Comparison of ENCODE assay signal across 15 cellular contexts in the genomic region with DNA sequence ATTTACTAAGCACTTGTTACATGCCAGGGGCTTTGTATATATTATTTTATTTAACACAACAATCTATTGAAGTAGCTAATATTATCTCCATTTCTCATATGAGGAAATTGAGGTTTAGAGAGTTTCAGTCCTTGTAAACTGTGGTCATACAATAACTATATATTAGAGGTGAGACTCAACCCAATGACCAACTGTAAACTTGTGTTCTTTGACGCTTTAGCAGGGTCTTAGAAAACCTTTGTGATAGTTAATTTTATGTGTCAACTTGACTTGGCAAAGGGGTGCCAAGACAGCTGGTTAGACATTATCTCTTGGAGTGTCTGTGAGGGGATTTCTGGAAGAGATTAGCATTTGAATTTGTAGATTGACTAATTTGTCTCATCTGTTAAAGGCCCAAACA.
A peak's percentile ranks its signal among the peaks of the same experiment; 100 is the strongest.
DNase-seq lines count a peak whose midpoint lies in the region; ATAC-seq and TF ChIP-seq lines count a peak whose summit lies in the region.
"Had no signal": no experiment of that assay in that cellular context is flagged by ENCODE, and none has a peak within 500 bp of the region (broad histone marks: within the 10 kb centered on the region; RNA-seq: fewer than 3 reads in every experiment).

No MANE protein-coding gene starts in this region.

- peaks cover 2% of the 10 kb centered on the region for H3K36me3 Mint-ChIP-seq in natural killer cell
- H3K36me3 Mint-ChIP-seq in activated CD4-positive, alpha-beta T cell treated with anti-CD3 and anti-CD28 coated beads for 36 hours (ENCODE audit: low read depth), result no peaks in the 10 kb centered on the region

- peak; percentile 5 to 69 for DNase-seq in NCI-H524 (lab: John Stamatoyannopoulos, UW)
- no peak for DNase-seq in NCI-H524 treated with DMSO at 0.1 percent for 48 hours (lab: John Stamatoyannopoulos, UW)
- no peak for DNase-seq in natural killer cell
- no peak for DNase-seq in activated CD4-positive, alpha-beta T cell treated with anti-CD3 and anti-CD28 coated beads for 36 hours
- no peak for DNase-seq in GM19238 (ENCODE audit: insufficient read length, low spot score)
- no peak for DNase-seq in left cardiac atrium
- DNase-seq: activated B cell treated with CpG ODN at 0.5 μM for 24 hours; activated naive CD4-positive, alpha-beta T cell treated with anti-CD3 and anti-CD28 coated beads for 36 hours; DMS53; kidney glomerular epithelial cell; NCI-H2029 treated with DMSO at 0.1 percent for 48 hours; stimulated activated naive CD8-positive, alpha-beta T cell treated with anti-CD3 and anti-CD28 coated beads, Interleukin-15, amount 100 ng/mL, for 72 hours had no signal

- no peaks in the 10 kb centered on the region for H3K27me3 Mint-ChIP-seq in natural killer cell (ENCODE audit: low read depth in 2 of 2)
- H3K27me3 Mint-ChIP-seq in activated CD4-positive, alpha-beta T cell treated with anti-CD3 and anti-CD28 coated beads for 36 hours, result no peaks in the 10 kb centered on the region
- H3K27me3 Mint-ChIP-seq: activated B cell treated with CpG ODN at 0.5 μM for 24 hours; stimulated activated naive CD8-positive, alpha-beta T cell treated with anti-CD3 and anti-CD28 coated beads, Interleukin-15, amount 100 ng/mL, for 72 hours had no signal

- H3K9me3 Mint-ChIP-seq in natural killer cell, result peaks cover 2% of the 10 kb centered on the region in 2 donors
- H3K9me3 Mint-ChIP-seq in activated CD4-positive, alpha-beta T cell treated with anti-CD3 and anti-CD28 coated beads for 36 hours (ENCODE audit: low read depth), result peaks cover 5% of the 10 kb centered on the region

- H3K27ac Mint-ChIP-seq in natural killer cell, result peak overlapping the region; percentile 47 to 84
- no peak overlapping the region for H3K27ac Mint-ChIP-seq in activated CD4-positive, alpha-beta T cell treated with anti-CD3 and anti-CD28 coated beads for 36 hours
- H3K27ac Mint-ChIP-seq: activated B cell treated with CpG ODN at 0.5 μM for 24 hours; activated naive CD4-positive, alpha-beta T cell treated with anti-CD3 and anti-CD28 coated beads for 36 hours had no signal

- peak overlapping the region; percentile 17 for H3K4me3 Mint-ChIP-seq in natural killer cell
- H3K4me3 Mint-ChIP-seq in activated CD4-positive, alpha-beta T cell treated with anti-CD3 and anti-CD28 coated beads for 36 hours, result no peak overlapping the region
- H3K4me3 Mint-ChIP-seq: activated B cell treated with CpG ODN at 0.5 μM for 24 hours; activated naive CD4-positive, alpha-beta T cell treated with anti-CD3 and anti-CD28 coated beads for 36 hours had no signal

- no peak for TF ChIP-seq CTCF in natural killer cell (IDR thresholded peaks at IDR 0.05)

- CTCF ChIA-PET in activated CD4-positive, alpha-beta T cell treated with anti-CD3 and anti-CD28 coated beads for 36 hours (lab: Charles Lee), result no interaction called here

- peaks cover 40% of the 10 kb centered on the region in 2 donors for H3K4me1 Mint-ChIP-seq in natural killer cell
- peaks cover 6% of the 10 kb centered on the region for H3K4me1 Mint-ChIP-seq in activated CD4-positive, alpha-beta T cell treated with anti-CD3 and anti-CD28 coated beads for 36 hours

- intact Hi-C loops in natural killer cell (cut with micrococcal nuclease) (loop anchor here (5.0 kb wide), 1 partner anchor 34 kb away; no protein-coding TSS in a partner anchor), left cardiac atrium (cut with DNase I) (no loop called here)
- intact Hi-C loops in activated CD4-positive, alpha-beta T cell treated with anti-CD3 and anti-CD28 coated beads for 36 hours (cut with DNase I, micrococcal nuclease), result no loop called here

- ATAC-seq in GM21619 (IDR thresholded peaks at IDR 0.05; ENCODE audit: unreplicated experiment) (peak; percentile 66), HG03135 (IDR thresholded peaks at IDR 0.05; ENCODE audit: unreplicated experiment) (peak; percentile 78), natural killer cell (peak in 2 of 3 donors; percentile 57 to 64), left cardiac atrium (no peak)
- no peak for ATAC-seq in activated CD4-positive, alpha-beta T cell treated with anti-CD3 and anti-CD28 coated beads for 36 hours
- ATAC-seq: Panc1 had no signal

- POLR2A ChIA-PET in activated CD4-positive, alpha-beta T cell treated with anti-CD3 and anti-CD28 coated beads for 36 hours (lab: Charles Lee), result interaction anchor here (0.6 kb wide), 1 partner anchor 303 kb away, joined by 3 read pairs; no protein-coding TSS in a partner anchor

Comparison
In these comparisons a context has a peak if more than half of its experiments do, and no peak if none do; other contexts are left out.
1. DNase-seq: peak in NCI-H524 (2 of 2); none in NCI-H524 treated with DMSO at 0.1 percent for 48 hours (single experiment), natural killer cell (single experiment), activated CD4-positive, alpha-beta T cell treated with anti-CD3 and anti-CD28 coated beads for 36 hours (single experiment), GM19238 (single experiment) and left cardiac atrium (single experiment).
2. ATAC-seq: peak in GM21619 (single experiment), HG03135 (single experiment) and natural killer cell (2 of 3); none in activated CD4-positive, alpha-beta T cell treated with anti-CD3 and anti-CD28 coated beads for 36 hours (single experiment) and left cardiac atrium (0 of 2).